In the genomic region with DNA sequence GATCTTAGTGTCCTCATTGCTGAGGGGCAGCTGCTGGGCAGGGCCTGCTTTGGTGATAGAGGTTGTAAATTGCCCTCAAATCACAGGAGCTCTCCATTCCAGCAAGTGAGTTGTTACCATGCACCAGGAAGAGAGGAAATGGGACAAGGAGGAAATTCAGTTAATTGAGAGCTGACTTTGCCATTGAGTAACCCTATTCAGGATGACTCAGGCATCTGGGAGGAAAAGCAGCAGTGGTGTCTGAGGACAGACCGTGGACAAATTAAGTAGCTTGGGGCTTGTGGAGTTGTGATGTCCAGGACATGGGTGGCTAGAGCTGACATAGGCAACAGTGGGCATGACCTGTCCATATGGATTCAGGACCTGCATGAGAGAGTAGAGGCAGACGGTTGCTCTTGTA, we compare ENCODE assay signal across 13 cellular contexts. TPM values are rescaled to one million over a fixed set of nuclear protein-coding genes. Genes with fewer than 3 reads are reported as not detected.
DNase-seq lines count a peak whose midpoint lies in the region; TF ChIP-seq lines count a peak whose summit lies in the region.
"Had no signal": no experiment of that assay in that cellular context is flagged by ENCODE, and none has a peak within 500 bp of the region (broad histone marks: within the 10 kb centered on the region; RNA-seq: fewer than 3 reads in every experiment).

No MANE protein-coding gene starts in this region.

- no peaks in the 10 kb centered on the region for H3K27me3 ChIP-seq in AG04450 (ENCODE audit: control insufficient read depth, insufficient read depth, low read length)
- peaks cover 0 to 7% (median 0%) of the 10 kb centered on the region in 4 donors for H3K27me3 ChIP-seq in esophagus squamous epithelium
- H3K27me3 ChIP-seq: BE2C had no signal

- no peak for TF ChIP-seq POLR2A in esophagus squamous epithelium (IDR thresholded peaks at IDR 0.05)

- 18 to 35% methylated on average over 2 of the region's 2 CpGs for WGBS in esophagus squamous epithelium, 2 donors

- H3K27ac Mint-ChIP-seq in immature natural killer cell = no peak overlapping the region
- H3K27ac Mint-ChIP-seq: activated naive CD8-positive, alpha-beta T cell treated with anti-CD3 and anti-CD28 coated beads, Interleukin-2, amount 10 ng/mL, durations not matched to agents 7 days and 5 days; stimulated activated naive CD8-positive, alpha-beta T cell treated with anti-CD3 and anti-CD28 coated beads, Interleukin-15, Interleukin-2, amounts not matched to agents 100 ng/mL and 50 ng/mL, for 24 hours had no signal

- H3K9me3 ChIP-seq in AG04450 (ENCODE audit: control insufficient read depth, insufficient read depth, low read length) (no peaks in the 10 kb centered on the region; the same call in 1 of the 2 replicates), esophagus squamous epithelium (no peaks in the 10 kb centered on the region)
- H3K9me3 ChIP-seq: BE2C had no signal

- TF ChIP-seq CTCF in AG04450 (IDR thresholded peaks at IDR 0.05; ENCODE audit: low read depth, low read length) = no peak
- TF ChIP-seq CTCF in esophagus squamous epithelium (IDR thresholded peaks at IDR 0.05) = no peak

- POLR2A ChIA-PET in AG04450 (lab: Yijun Ruan, JAX) = interaction anchor here (1.0 kb wide), 1 partner anchor 9 kb away, joined by 3 read pairs; no protein-coding TSS in a partner anchor

- DNase-seq in AG04450 (ENCODE audit: low read depth, low spot score) = no peak
- peak; percentile 39 for DNase-seq in RKO (ENCODE audit: low spot score)
- no peak for DNase-seq in esophagus squamous epithelium (lab: John Stamatoyannopoulos, UW)
- peak; percentile 38 for DNase-seq in myocyte (ENCODE audit: low read depth)
- DNase-seq in immature natural killer cell = no peak
- DNase-seq in NCI-H1417 (lab: John Stamatoyannopoulos, UW) = no peak
- DNase-seq in occipital lobe (lab: John Stamatoyannopoulos, UW) = no peak
- DNase-seq in midbrain (lab: John Stamatoyannopoulos, UW) = no peak
- DNase-seq: activated CD4-positive, alpha-beta T cell treated with anti-CD3 and anti-CD28 coated beads for 1 hour; activated naive CD8-positive, alpha-beta T cell treated with anti-CD3 and anti-CD28 coated beads, Interleukin-2, amount 10 ng/mL, durations not matched to agents 7 days and 5 days; BE2C; NCI-H526 treated with DMSO at 0.1 percent for 48 hours had no signal

- H3K36me3 ChIP-seq in esophagus squamous epithelium = peaks cover 0 to 9% (median 0%) of the 10 kb centered on the region in 3 donors
- H3K36me3 ChIP-seq: BE2C had no signal

- H3K4me3 ChIP-seq in AG04450 (ENCODE audit: low read depth, low read length) (no peak overlapping the region), esophagus squamous epithelium (peak overlapping the region in 1 of 4 donors; percentile 19)

- CTCF ChIA-PET in AG04450 (lab: Charles Lee) = interaction anchor here (0.8 to 1.3 kb wide), 2 partner anchors 8 to 62 kb away, joined by 4 to 5 read pairs; no protein-coding TSS in a partner anchor

- H3K27me3 Mint-ChIP-seq in immature natural killer cell (ENCODE audit: low read depth in 3 of 3) = peaks cover 3 to 12% (median 6%) of the 10 kb centered on the region in 3 donors

- H3K27ac ChIP-seq in AG04450 (ENCODE audit: low read depth, low read length) (peak overlapping the region; percentile 49), esophagus squamous epithelium (peak overlapping the region; percentile 82 to 88 (median 86))

- peaks cover 0 to 2% of the 10 kb centered on the region in 2 donors for H3K4me1 Mint-ChIP-seq in immature natural killer cell

- no peak overlapping the region for H3K4me3 Mint-ChIP-seq in immature natural killer cell
- H3K4me3 Mint-ChIP-seq: activated naive CD8-positive, alpha-beta T cell treated with anti-CD3 and anti-CD28 coated beads, Interleukin-2, amount 10 ng/mL, durations not matched to agents 7 days and 5 days; stimulated activated naive CD8-positive, alpha-beta T cell treated with anti-CD3 and anti-CD28 coated beads, Interleukin-15, Interleukin-2, amounts not matched to agents 100 ng/mL and 50 ng/mL, for 24 hours had no signal

- intact Hi-C loops in esophagus squamous epithelium (cut with DNase I) = no loop called here

- H3K9me3 Mint-ChIP-seq in immature natural killer cell = no peaks in the 10 kb centered on the region
- H3K9me3 Mint-ChIP-seq: activated naive CD8-positive, alpha-beta T cell treated with anti-CD3 and anti-CD28 coated beads, Interleukin-2, amount 10 ng/mL, durations not matched to agents 7 days and 5 days had no signal

- H3K4me1 ChIP-seq in esophagus squamous epithelium = peaks cover 26 to 83% (median 39%) of the 10 kb centered on the region in 3 donors

- H3K36me3 Mint-ChIP-seq in immature natural killer cell = no peaks in the 10 kb centered on the region
- H3K36me3 Mint-ChIP-seq: activated naive CD8-positive, alpha-beta T cell treated with anti-CD3 and anti-CD28 coated beads, Interleukin-2, amount 10 ng/mL, durations not matched to agents 7 days and 5 days had no signal

RNA-seq across cellular contexts. Expression of a gene that starts 5.9 kb away (rescaled TPM):
- polyA plus RNA-seq in AG04450 (2011; rRNA removed) (5.7 and 7.8 TPM in 2 replicates), immature natural killer cell (under 1 TPM in 2 of 3 donors, not detected in 1; 0.17 to 0.20 TPM)
- 11.0 and 14.9 TPM in 2 replicates for polyA minus RNA-seq in AG04450 (2011; rRNA and poly(A)+ RNA removed)
- total RNA-seq in esophagus squamous epithelium (10 to 100 TPM; 30.0 to 61.4 (median 44.7) TPM), myocyte (43.0 and 49.4 TPM in 2 replicates), occipital lobe (22.3 TPM)
- polyA plus RNA-seq in myocyte (2012) = 39.8 TPM

Comparison
In these comparisons a context has a peak if more than half of its experiments do, and no peak if none do; other contexts are left out.
1. DNase-seq: peak in RKO (single experiment) and myocyte (single experiment); none in AG04450 (single experiment), esophagus squamous epithelium (single experiment), immature natural killer cell (0 of 3), NCI-H1417 (0 of 3), occipital lobe (single experiment) and midbrain (single experiment).